Comparison of ENCODE assay signal across 8 cellular contexts in genomic region chr3:182795383-182795782, GRCh38. TPM values are rescaled to one million over a fixed set of nuclear protein-coding genes. Genes with fewer than 3 reads are reported as not detected.
DNase-seq lines count a peak whose midpoint lies in the region; ATAC-seq and TF ChIP-seq lines count a peak whose summit lies in the region.

No MANE protein-coding gene starts in this region.

- H3K4me3 ChIP-seq in left ventricle myocardium inferior (peak overlapping the region; percentile 93), osteoblast (ENCODE audit: insufficient read depth, low read length) (peak overlapping the region; percentile 88)

- H3K4me2 ChIP-seq in osteoblast (ENCODE audit: insufficient read depth, low read length) = peak overlapping the region; percentile 96

- H3K4me1 ChIP-seq in left ventricle myocardium inferior = peaks cover 59% of the 10 kb centered on the region
- peaks cover 9% of the 10 kb centered on the region for H3K4me1 ChIP-seq in osteoblast (ENCODE audit: insufficient read depth, low read length)

- H3K9me3 ChIP-seq in left ventricle myocardium inferior (replicated peaks) (no peaks in the 10 kb centered on the region), osteoblast (ENCODE audit: low read depth, low read length) (no peaks in the 10 kb centered on the region)

- peaks cover 24% of the 10 kb centered on the region for H4K20me1 ChIP-seq in osteoblast (ENCODE audit: insufficient read depth, low read length)

- H3K27ac ChIP-seq in left ventricle myocardium inferior (replicated peaks) (no peak overlapping the region), osteoblast (ENCODE audit: low read depth, low read length) (peak overlapping the region; percentile 25)

- H3K27me3 ChIP-seq in left ventricle myocardium inferior (ENCODE audit: low read depth) = no peaks in the 10 kb centered on the region
- peaks cover 3% of the 10 kb centered on the region for H3K27me3 ChIP-seq in osteoblast (ENCODE audit: insufficient read depth, low read length)

- TF ChIP-seq CTCF in left ventricle myocardium inferior (IDR thresholded peaks at IDR 0.05; ENCODE audit: borderline replicate concordance) (no peak), osteoblast (IDR thresholded peaks at IDR 0.05; ENCODE audit: extremely low read depth, low read depth, low read length) (no peak)

- intact Hi-C loops in left ventricle myocardium inferior (cut with micrococcal nuclease) (no loop called here), left ventricle myocardium superior (cut with micrococcal nuclease) (no loop called here)

- H3K36me3 ChIP-seq in left ventricle myocardium inferior (no peaks in the 10 kb centered on the region), osteoblast (ENCODE audit: insufficient read depth, low read length) (no peaks in the 10 kb centered on the region)

- H3K79me2 ChIP-seq in osteoblast (ENCODE audit: insufficient read depth, low read length) = peaks cover 65% of the 10 kb centered on the region

- DNase-seq in left ventricle myocardium inferior = no peak
- no peak for DNase-seq in left ventricle myocardium superior
- peak; percentile 39 for DNase-seq in SW480 (ENCODE audit: low spot score)
- DNase-seq in dermis blood vessel endothelial cell = peak; percentile 29
- DNase-seq in osteoblast (ENCODE audit: insufficient read length, low spot score, missing footprints) = no peak
- DNase-seq in NCI-H2227 treated with DMSO at 0.1 percent for 48 hours (lab: John Stamatoyannopoulos, UW) = no peak
- no peak for DNase-seq in 8988T

- H2AFZ ChIP-seq in osteoblast (ENCODE audit: low read length) = no peak overlapping the region

- no peak for ATAC-seq in left ventricle myocardium superior
- peak; percentile 29 for ATAC-seq in HG03139 (IDR thresholded peaks at IDR 0.05; ENCODE audit: unreplicated experiment)

RNA-seq across cellular contexts. Expression of gene ATP11B, which starts 2.1 kb away (rescaled TPM):
- 32.4 TPM for total RNA-seq in left ventricle myocardium inferior
- 32.3 TPM for total RNA-seq in left ventricle myocardium superior
- total RNA-seq in dermis blood vessel endothelial cell = 111 and 160 TPM in 2 replicates
- total RNA-seq in osteoblast = 71.3 and 76.0 TPM in 2 replicates

Comparison
In these comparisons a context has a peak if more than half of its experiments do, and no peak if none do; other contexts are left out.
1. DNase-seq: peak in SW480 (single experiment) and dermis blood vessel endothelial cell (single experiment); none in left ventricle myocardium inferior (single experiment), left ventricle myocardium superior (single experiment), osteoblast (single experiment), NCI-H2227 treated with DMSO at 0.1 percent for 48 hours (single experiment) and 8988T (single experiment).